ENCODE assay signal across 8 cellular contexts in the genomic region with DNA sequence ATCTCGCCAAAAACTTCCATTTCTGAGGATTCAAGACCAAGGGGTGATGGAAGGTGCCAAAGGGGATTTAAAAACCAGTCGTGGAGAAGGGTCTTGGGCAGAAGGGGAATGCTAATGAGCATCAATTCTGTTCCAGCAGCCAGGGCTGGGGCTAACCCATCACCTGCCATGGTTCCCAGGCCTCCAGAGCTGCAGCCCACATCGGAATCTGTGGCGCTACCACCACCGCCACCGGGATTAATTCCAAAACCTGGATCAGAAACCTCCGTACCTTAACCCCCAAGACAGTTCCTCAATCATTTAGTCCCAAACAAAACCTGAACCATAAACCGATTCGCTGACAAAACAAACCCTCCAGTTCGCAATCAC. TPM values are rescaled to one million over a fixed set of nuclear protein-coding genes. Genes with fewer than 3 reads are reported as not detected.
DNase-seq lines count a peak whose midpoint lies in the region; ATAC-seq, FAIRE-seq and TF ChIP-seq lines count a peak whose summit lies in the region.

No MANE protein-coding gene starts in this region.

- POLR2A ChIA-PET in CD4-positive, alpha-beta memory T cell (lab: Charles Lee; ENCODE audit: partially characterized antibody), result interaction anchor here (1.2 to 2.3 kb wide), 5 partner anchors 10 to 362 kb away, joined by 5 to 26 read pairs (median 9); a partner anchor contains a TSS

- peaks cover 5 to 11% of the 10 kb centered on the region in 2 donors for H3K9me3 ChIP-seq in CD4-positive, alpha-beta memory T cell (ENCODE audit: control insufficient read depth in 1 of 2, low read length in 2 of 2)
- H3K9me3 ChIP-seq in ascending aorta, result peaks cover 22 to 56% of the 10 kb centered on the region in 2 donors
- no peaks in the 10 kb centered on the region for H3K9me3 ChIP-seq in keratinocyte (ENCODE audit: control insufficient read depth, low read depth, low read length)

- peaks cover 14 to 17% (median 16%) of the 10 kb centered on the region in 4 donors for H3K4me1 Mint-ChIP-seq in CD4-positive, alpha-beta memory T cell
- peaks cover 25% of the 10 kb centered on the region for H3K4me1 Mint-ChIP-seq in stimulated activated naive CD8-positive, alpha-beta T cell treated with anti-CD3 and anti-CD28 coated beads, Interleukin-15, Interleukin-2, amounts not matched to agents 100 ng/mL and 50 ng/mL, for 24 hours (ENCODE audit: low read depth)

- peak overlapping the region; percentile 86 to 99 (median 98) for H3K27ac Mint-ChIP-seq in CD4-positive, alpha-beta memory T cell
- H3K27ac Mint-ChIP-seq in stimulated activated naive CD8-positive, alpha-beta T cell treated with anti-CD3 and anti-CD28 coated beads, Interleukin-15, Interleukin-2, amounts not matched to agents 100 ng/mL and 50 ng/mL, for 24 hours, result peak overlapping the region; percentile 94

- CTCF ChIA-PET in CD4-positive, alpha-beta memory T cell (lab: Charles Lee; ENCODE audit: partially characterized antibody), result interaction anchor here (2.0 kb wide), 1 partner anchor 21 kb away, joined by 5 read pairs; a partner anchor contains a TSS

- no peak for DNase-seq in CD4-positive, alpha-beta memory T cell
- DNase-seq in ascending aorta (ENCODE audit: low spot score in 2 of 2), result no peak
- no peak for DNase-seq in keratinocyte (ENCODE audit: low read depth, low spot score)
- no peak for DNase-seq in NCI-H2107 (lab: John Stamatoyannopoulos, UW)
- DNase-seq in activated CD4-positive, alpha-beta T cell treated with anti-CD3 and anti-CD28 coated beads, Interleukin-2, amount 50 U/mL, for 48 hours, result no peak

- H3K79me2 ChIP-seq in keratinocyte (ENCODE audit: control insufficient read depth, insufficient read depth, low read length), result peaks cover 12% of the 10 kb centered on the region

- peaks cover 3 to 78% (median 49%) of the 10 kb centered on the region in 8 donors for H3K9me3 Mint-ChIP-seq in CD4-positive, alpha-beta memory T cell
- peaks cover 21% of the 10 kb centered on the region for H3K9me3 Mint-ChIP-seq in stimulated activated naive CD8-positive, alpha-beta T cell treated with anti-CD3 and anti-CD28 coated beads, Interleukin-15, Interleukin-2, amounts not matched to agents 100 ng/mL and 50 ng/mL, for 24 hours

- H2AFZ ChIP-seq in keratinocyte (ENCODE audit: control insufficient read depth, low read length), result peak overlapping the region; percentile 100

- intact Hi-C loops in CD4-positive, alpha-beta memory T cell (cut with micrococcal nuclease), result loop anchor here (5.0 kb wide), 1 partner anchor 1515 kb away; no protein-coding TSS in a partner anchor
- intact Hi-C loops in ascending aorta (cut with DNase I), result loop anchor here (10.0 kb wide), 1 partner anchor 303 kb away; no protein-coding TSS in a partner anchor

- H3K9me1 ChIP-seq in keratinocyte (ENCODE audit: control insufficient read depth, extremely low read depth, insufficient read depth, low read length), result no peaks in the 10 kb centered on the region

- H3K4me3 Mint-ChIP-seq in CD4-positive, alpha-beta memory T cell, result peak overlapping the region; percentile 94 to 98 (median 98)
- peak overlapping the region; percentile 95 for H3K4me3 Mint-ChIP-seq in stimulated activated naive CD8-positive, alpha-beta T cell treated with anti-CD3 and anti-CD28 coated beads, Interleukin-15, Interleukin-2, amounts not matched to agents 100 ng/mL and 50 ng/mL, for 24 hours

- peaks cover 8% of the 10 kb centered on the region for H3K4me1 ChIP-seq in CD4-positive, alpha-beta memory T cell (ENCODE audit: insufficient read depth, low read length)
- H3K4me1 ChIP-seq in ascending aorta (peaks cover 0 to 5% of the 10 kb centered on the region in 2 donors), keratinocyte (ENCODE audit: control insufficient read depth, extremely low read depth, insufficient read depth, low read length) (no peaks in the 10 kb centered on the region)

- peaks cover 47 to 48% of the 10 kb centered on the region in 2 donors for H3K36me3 Mint-ChIP-seq in CD4-positive, alpha-beta memory T cell
- H3K36me3 Mint-ChIP-seq in stimulated activated naive CD8-positive, alpha-beta T cell treated with anti-CD3 and anti-CD28 coated beads, Interleukin-15, Interleukin-2, amounts not matched to agents 100 ng/mL and 50 ng/mL, for 24 hours (ENCODE audit: low read depth), result peaks cover 77% of the 10 kb centered on the region

- TF ChIP-seq CTCF in ascending aorta (IDR thresholded peaks at IDR 0.05) (no peak), keratinocyte (optimal IDR thresholded peaks at IDR 0.05 in 1 of 3, IDR thresholded peaks at IDR 0.05 in 1 of 3, conservative IDR thresholded peaks at IDR 0.05 in 1 of 3; ENCODE audit: extremely low read depth in 1 of 3, insufficient read depth in 2 of 3, low read length in 3 of 3) (no peak)

- H3K4me2 ChIP-seq in keratinocyte (ENCODE audit: control insufficient read depth, extremely low read depth, insufficient read depth, low read depth, low read length), result peak overlapping the region; percentile 95

- peaks cover 6% of the 10 kb centered on the region for H3K36me3 ChIP-seq in CD4-positive, alpha-beta memory T cell (ENCODE audit: insufficient read depth, low read length)
- H3K36me3 ChIP-seq in ascending aorta (peaks cover 19 to 22% of the 10 kb centered on the region in 2 donors), keratinocyte (ENCODE audit: control insufficient read depth in 2 of 2, extremely low read depth in 1 of 2, insufficient read depth in 2 of 2, low read length in 2 of 2) (peaks cover 0 to 2% of the 10 kb centered on the region in 2 experiments)

- peak overlapping the region; percentile 87 for H3K9ac ChIP-seq in keratinocyte (ENCODE audit: control insufficient read depth, extremely low read depth, insufficient read depth, low read length)

- H3K27me3 Mint-ChIP-seq in CD4-positive, alpha-beta memory T cell, result no peaks in the 10 kb centered on the region
- H3K27me3 Mint-ChIP-seq in stimulated activated naive CD8-positive, alpha-beta T cell treated with anti-CD3 and anti-CD28 coated beads, Interleukin-15, Interleukin-2, amounts not matched to agents 100 ng/mL and 50 ng/mL, for 24 hours, result no peaks in the 10 kb centered on the region

- dilution Hi-C loops in keratinocyte (cut with MboI; ENCODE audit: extremely low pct_ligation_motif_present, low sequenced_read_pairs), result no loop called here

- no peak for FAIRE-seq in keratinocyte (lab: Jason Lieb, UNC)

- peak overlapping the region; percentile 78 for H3K27ac ChIP-seq in CD4-positive, alpha-beta memory T cell (ENCODE audit: low read depth, low read length)
- peak overlapping the region; percentile 73 to 83 for H3K27ac ChIP-seq in ascending aorta
- H3K27ac ChIP-seq in keratinocyte (ENCODE audit: control insufficient read depth, insufficient read depth, low read length), result peak overlapping the region; percentile 89

- H3K27me3 ChIP-seq in CD4-positive, alpha-beta memory T cell (ENCODE audit: insufficient read depth, low read length), result no peaks in the 10 kb centered on the region
- H3K27me3 ChIP-seq in ascending aorta (no peaks in the 10 kb centered on the region), keratinocyte (ENCODE audit: control insufficient read depth, extremely low read depth, insufficient read depth, low read length) (no peaks in the 10 kb centered on the region)

- ATAC-seq in HG02588 (IDR thresholded peaks at IDR 0.05; ENCODE audit: unreplicated experiment), result peak; percentile 14
- ATAC-seq in GM18511 (IDR thresholded peaks at IDR 0.05; ENCODE audit: unreplicated experiment), result no peak

- no peaks in the 10 kb centered on the region for H4K20me1 ChIP-seq in keratinocyte (ENCODE audit: control insufficient read depth, extremely low read depth, insufficient read depth, low read length)

- H3K4me3 ChIP-seq in CD4-positive, alpha-beta memory T cell (ENCODE audit: low read length in 2 of 2), result peak overlapping the region; percentile 67 to 85
- peak overlapping the region; percentile 68 to 77 for H3K4me3 ChIP-seq in ascending aorta
- peak overlapping the region; percentile 75 to 99 (median 96) for H3K4me3 ChIP-seq in keratinocyte (ENCODE audit: control insufficient read depth in 2 of 3, extremely low read depth in 1 of 3, insufficient read depth in 2 of 3, low read depth in 1 of 3, low read length in 3 of 3)

RNA-seq across cellular contexts. Expression of a gene that starts 0.6 kb away (rescaled TPM):
- total RNA-seq in CD4-positive, alpha-beta memory T cell, result 10 to 100 TPM; 21.5 to 22.4 TPM
- polyA plus RNA-seq in CD4-positive, alpha-beta memory T cell, result 10 to 100 TPM in 1 of 2 donors, 1 to 10 TPM in 1; 6.5 to 10.3 TPM
- total RNA-seq in ascending aorta, result 11.7 TPM
- polyA plus RNA-seq in keratinocyte, result 3.6 to 3.9 TPM (median 3.7 TPM) in 3 replicates
- polyA plus RNA-seq in keratinocyte (2011; ENCODE audit: low read depth), result 10.9 TPM
- polyA plus RNA-seq in keratinocyte (2011; cell fraction: cytosol; rRNA removed), result 1.3 and 2.3 TPM in 2 replicates
- 5.2 and 6.6 TPM in 2 replicates for polyA plus RNA-seq in keratinocyte (2011; cell fraction: nucleus; rRNA removed)
- polyA plus RNA-seq in keratinocyte (2012; ENCODE audit: low replicate concordance), result 3.8 TPM in 2 replicates
- polyA minus RNA-seq in keratinocyte, result 2.8 to 17.6 TPM (median 8.7 TPM) in 3 replicates
- 3.1 TPM for polyA minus RNA-seq in keratinocyte (2011; cell fraction: cytosol; rRNA and poly(A)+ RNA removed)
- 6.0 and 14.2 TPM in 2 replicates for polyA minus RNA-seq in keratinocyte (2011; cell fraction: nucleus; rRNA and poly(A)+ RNA removed)

RNA-seq across cellular contexts. Expression of a gene that starts 20.8 kb away (rescaled TPM):
- total RNA-seq in CD4-positive, alpha-beta memory T cell, result 10 to 100 TPM; 12.3 TPM
- polyA plus RNA-seq in CD4-positive, alpha-beta memory T cell, result 1 to 10 TPM; 1.9 to 6.1 TPM
- 1.7 TPM for total RNA-seq in ascending aorta
- 5.9 to 6.2 TPM (median 6.1 TPM) in 3 replicates for polyA plus RNA-seq in keratinocyte
- 3.5 TPM for polyA plus RNA-seq in keratinocyte (2011; ENCODE audit: low read depth)
- 3.4 and 6.4 TPM in 2 replicates for polyA plus RNA-seq in keratinocyte (2011; cell fraction: cytosol; rRNA removed)
- 7.9 and 9.2 TPM in 2 replicates for polyA plus RNA-seq in keratinocyte (2011; cell fraction: nucleus; rRNA removed)
- polyA plus RNA-seq in keratinocyte (2012; ENCODE audit: low replicate concordance), result 4.2 and 4.9 TPM in 2 replicates
- 0.92 to 8.3 TPM (median 3.2 TPM) in 3 replicates for polyA minus RNA-seq in keratinocyte
- polyA minus RNA-seq in keratinocyte (2011; cell fraction: cytosol; rRNA and poly(A)+ RNA removed), result 5.0 TPM
- polyA minus RNA-seq in keratinocyte (2011; cell fraction: nucleus; rRNA and poly(A)+ RNA removed), result 5.7 and 14.1 TPM in 2 replicates

RNA-seq across cellular contexts. Expression of a gene that starts 20.8 kb away (rescaled TPM):
- total RNA-seq in CD4-positive, alpha-beta memory T cell, result 10 to 100 TPM; 37.0 to 38.9 TPM
- 10 to 100 TPM; 22.4 to 24.9 TPM for polyA plus RNA-seq in CD4-positive, alpha-beta memory T cell
- total RNA-seq in ascending aorta, result 11.4 TPM
- polyA plus RNA-seq in keratinocyte, result 3.8 to 7.7 TPM (median 6.0 TPM) in 3 replicates
- 7.6 TPM for polyA plus RNA-seq in keratinocyte (2011; ENCODE audit: low read depth)
- polyA plus RNA-seq in keratinocyte (2011; cell fraction: cytosol; rRNA removed), result 2.7 and 7.4 TPM in 2 replicates
- 7.9 and 9.9 TPM in 2 replicates for polyA plus RNA-seq in keratinocyte (2011; cell fraction: nucleus; rRNA removed)
- polyA plus RNA-seq in keratinocyte (2012; ENCODE audit: low replicate concordance), result 5.3 and 9.1 TPM in 2 replicates
- polyA minus RNA-seq in keratinocyte, result 2.7 to 9.5 TPM (median 7.9 TPM) in 3 replicates
- 4.4 TPM for polyA minus RNA-seq in keratinocyte (2011; cell fraction: cytosol; rRNA and poly(A)+ RNA removed)
- polyA minus RNA-seq in keratinocyte (2011; cell fraction: nucleus; rRNA and poly(A)+ RNA removed), result 5.4 and 10.5 TPM in 2 replicates

RNA-seq across cellular contexts. Expression of a gene that starts 41.2 kb away (rescaled TPM):
- 10 to 100 TPM; 23.4 to 23.9 TPM for total RNA-seq in CD4-positive, alpha-beta memory T cell
- polyA plus RNA-seq in CD4-positive, alpha-beta memory T cell, result 1 to 10 TPM; 2.2 to 5.9 TPM
- total RNA-seq in ascending aorta, result 6.1 TPM
- polyA plus RNA-seq in keratinocyte, result 4.5 to 15.9 TPM (median 14.8 TPM) in 3 replicates
- 24.7 TPM for polyA plus RNA-seq in keratinocyte (2011; ENCODE audit: low read depth)
- 2.3 and 5.2 TPM in 2 replicates for polyA plus RNA-seq in keratinocyte (2011; cell fraction: cytosol; rRNA removed)
- 75.6 and 79.1 TPM in 2 replicates for polyA plus RNA-seq in keratinocyte (2011; cell fraction: nucleus; rRNA removed)
- 5.3 and 16.7 TPM in 2 replicates for polyA plus RNA-seq in keratinocyte (2012; ENCODE audit: low replicate concordance)
- polyA minus RNA-seq in keratinocyte, result 3.1 to 39.7 TPM (median 23.0 TPM) in 3 replicates
- polyA minus RNA-seq in keratinocyte (2011; cell fraction: cytosol; rRNA and poly(A)+ RNA removed), result 7.9 TPM
- polyA minus RNA-seq in keratinocyte (2011; cell fraction: nucleus; rRNA and poly(A)+ RNA removed), result 36.3 and 77.8 TPM in 2 replicates
